13 cellular contexts compared by ENCODE assay signal in the genomic region with DNA sequence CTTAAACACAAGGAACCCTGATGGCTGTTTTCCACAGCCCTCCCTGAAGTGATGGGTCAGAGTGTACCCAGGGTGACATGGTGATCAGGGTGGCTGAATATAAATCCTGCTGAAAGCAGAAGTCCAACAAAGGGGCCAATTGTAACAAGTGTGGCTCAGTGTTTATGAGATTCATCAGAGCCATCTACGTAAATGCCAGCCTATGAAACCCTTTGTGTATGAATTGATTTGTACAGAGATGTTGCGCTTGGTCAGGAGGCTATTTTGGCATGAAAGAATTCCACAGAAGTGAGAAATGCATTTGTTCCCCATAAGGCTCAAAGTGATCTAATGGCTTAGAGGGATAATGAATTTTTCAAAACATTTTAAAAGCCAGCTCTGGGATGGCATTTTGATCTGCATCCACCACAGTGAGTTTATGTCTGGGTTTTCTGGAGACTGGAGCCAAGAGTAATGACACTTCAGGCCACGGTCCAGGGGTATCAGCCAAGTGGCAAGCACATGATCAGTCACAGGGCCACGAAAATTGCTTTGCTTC. TPM values are rescaled to one million over a fixed set of nuclear protein-coding genes. Genes with fewer than 3 reads are reported as not detected.
A peak's percentile ranks its signal among the peaks of the same experiment; 100 is the strongest.
DNase-seq lines count a peak whose midpoint lies in the region; TF ChIP-seq lines count a peak whose summit lies in the region.
"Had no signal": no experiment of that assay in that cellular context is flagged by ENCODE, and none has a peak within 500 bp of the region (broad histone marks: within the 10 kb centered on the region; RNA-seq: fewer than 3 reads in every experiment).

No MANE protein-coding gene starts in this region.

- H3K23ac ChIP-seq in trophoblast cell (ENCODE audit: low read length): no peak overlapping the region

- no peak for TF ChIP-seq POLR2A in stomach (IDR thresholded peaks at IDR 0.05)

- DNase-seq in COLO829 (ENCODE audit: low spot score) (peak; percentile 89), caudate nucleus (lab: John Stamatoyannopoulos, UW) (peak in 55 of 61 donors; percentile 2 to 91 (median 65)), midbrain (lab: John Stamatoyannopoulos, UW) (peak; percentile 93), stomach (no peak), foreskin fibroblast (no peak), trophoblast cell (no peak), NCI-H226 (no peak)
- no peak for DNase-seq in activated CD8-positive, alpha-beta memory T cell treated with anti-CD3 and anti-CD28 coated beads, Interleukin-2, amount 50 U/mL, for 48 hours
- DNase-seq: MV-4-11; SHP77 treated with DMSO at 0.1 percent for 48 hours; stimulated activated CD4-positive, alpha-beta T cell treated with anti-CD3 and anti-CD28 coated beads, Interleukin-2, amount 100 ng/mL, for 48 hours had no signal

- no peak overlapping the region for H3K4ac ChIP-seq in trophoblast cell (ENCODE audit: low read depth, low read length)

- no peak overlapping the region for H3K18ac ChIP-seq in trophoblast cell (ENCODE audit: low read length)

- no peaks in the 10 kb centered on the region for H3K79me2 ChIP-seq in trophoblast cell (ENCODE audit: control insufficient read depth, insufficient read depth, low read length, poor library complexity)
- H3K79me2 ChIP-seq: parathyroid adenoma had no signal

- H3K9ac ChIP-seq in trophoblast cell (ENCODE audit: low read length): no peak overlapping the region
- H3K9ac ChIP-seq: parathyroid adenoma had no signal

- H3K4me2 ChIP-seq in trophoblast cell (ENCODE audit: low read length): no peak overlapping the region

- H3K27ac ChIP-seq in caudate nucleus (ENCODE audit: low read depth, low read length) (peak overlapping the region; percentile 99), stomach (peak overlapping the region in 4 of 5 donors; percentile 9 to 88 (median 72)), trophoblast cell (ENCODE audit: low read depth, low read length) (no peak overlapping the region)
- H3K27ac ChIP-seq: parathyroid adenoma had no signal

- no peak overlapping the region for H2BK5ac ChIP-seq in trophoblast cell (ENCODE audit: low read depth, low read length, poor library complexity)

- peaks cover 0 to 4% (median 0%) of the 10 kb centered on the region in 3 donors for H3K27me3 ChIP-seq in stomach
- no peaks in the 10 kb centered on the region for H3K27me3 ChIP-seq in trophoblast cell (ENCODE audit: insufficient read depth, low read length)

- H4K91ac ChIP-seq in trophoblast cell (ENCODE audit: low read depth, low read length): no peak overlapping the region

- H2AFZ ChIP-seq in trophoblast cell (ENCODE audit: insufficient read depth, low read length, poor library complexity): no peak overlapping the region
- H2AFZ ChIP-seq: parathyroid adenoma had no signal

- no peak overlapping the region for H4K8ac ChIP-seq in trophoblast cell (ENCODE audit: low read depth, low read length)

- intact Hi-C loops in stomach (cut with DNase I; ENCODE audit: low total_unique reads): no loop called here

- no peak overlapping the region for H2AK5ac ChIP-seq in trophoblast cell (ENCODE audit: low read length)

- no peak overlapping the region for H4K12ac ChIP-seq in trophoblast cell (ENCODE audit: low read depth, low read length)

- no peak overlapping the region for H2BK12ac ChIP-seq in trophoblast cell (ENCODE audit: low read length)

- H3K4me1 ChIP-seq in stomach (peaks cover 0 to 13% (median 0%) of the 10 kb centered on the region in 4 donors), trophoblast cell (ENCODE audit: control insufficient read depth in 1 of 2, insufficient read depth in 2 of 2, low read length in 2 of 2) (no peaks in the 10 kb centered on the region)
- H3K4me1 ChIP-seq: HAP-1, parathyroid adenoma had no signal

- no peak overlapping the region for H3K4me3 ChIP-seq in stomach
- no peak overlapping the region for H3K4me3 ChIP-seq in foreskin fibroblast (ENCODE audit: low read depth in 1 of 2, low read length in 2 of 2)
- no peak overlapping the region for H3K4me3 ChIP-seq in trophoblast cell (ENCODE audit: low read depth, low read length)
- H3K4me3 ChIP-seq: HAP-1 had no signal

- TF ChIP-seq EP300 in stomach (IDR thresholded peaks at IDR 0.05): peak; percentile 92

- H3K36me3 ChIP-seq in stomach (no peaks in the 10 kb centered on the region), trophoblast cell (ENCODE audit: control insufficient read depth in 1 of 2, insufficient read depth in 2 of 2, low read length in 2 of 2) (no peaks in the 10 kb centered on the region)
- H3K36me3 ChIP-seq: HAP-1 had no signal

- H3K9me3 ChIP-seq in stomach (no peaks in the 10 kb centered on the region), trophoblast cell (ENCODE audit: insufficient read depth, low read depth, low read length) (no peaks in the 10 kb centered on the region)
- H3K9me3 ChIP-seq: HAP-1 had no signal

- H2BK120ac ChIP-seq in trophoblast cell (ENCODE audit: insufficient read depth, low read length, poor library complexity): no peak overlapping the region

- 50 to 73% (median 66%) methylated on average over 4 of the region's 4 CpGs for WGBS in stomach, 5 donors
- WGBS in trophoblast cell (ENCODE audit: extremely low coverage, insufficient coverage, insufficient read length): no CpG with 5 or more reads among the region's 4 CpGs

- TF ChIP-seq CTCF in stomach (IDR thresholded peaks at IDR 0.05): no peak
- no peak for TF ChIP-seq CTCF in foreskin fibroblast (IDR thresholded peaks at IDR 0.05; ENCODE audit: low read depth, low read length)

- H3K79me1 ChIP-seq in trophoblast cell (ENCODE audit: low read length): no peaks in the 10 kb centered on the region

- H3K14ac ChIP-seq in trophoblast cell (ENCODE audit: low read length): no peak overlapping the region

RNA-seq across cellular contexts. Expression of a gene that starts 12.4 kb away (rescaled TPM):
- 100 to 1,000 TPM in 3 of 5 donors, 10 to 100 TPM in 2; 35.6 to 311 (median 119) TPM for total RNA-seq in stomach
- 10 to 100 TPM in 1 of 3 donors, 1 to 10 TPM in 2; 2.6 to 65.0 (median 4.7) TPM for polyA plus RNA-seq in stomach
- polyA plus RNA-seq in trophoblast cell (2013): 0.85 and 0.90 TPM in 2 replicates

Comparison
In these comparisons a context has a peak if more than half of its experiments do, and no peak if none do; other contexts are left out.
1. DNase-seq: peak in COLO829 (single experiment), caudate nucleus (55 of 61) and midbrain (single experiment); none in stomach (single experiment), foreskin fibroblast (0 of 2), activated CD8-positive, alpha-beta memory T cell treated with anti-CD3 and anti-CD28 coated beads, Interleukin-2, amount 50 U/mL, for 48 hours (single experiment), trophoblast cell (0 of 2) and NCI-H226 (single experiment).